ENCODE assay signal across 9 cellular contexts in the genomic region with DNA sequence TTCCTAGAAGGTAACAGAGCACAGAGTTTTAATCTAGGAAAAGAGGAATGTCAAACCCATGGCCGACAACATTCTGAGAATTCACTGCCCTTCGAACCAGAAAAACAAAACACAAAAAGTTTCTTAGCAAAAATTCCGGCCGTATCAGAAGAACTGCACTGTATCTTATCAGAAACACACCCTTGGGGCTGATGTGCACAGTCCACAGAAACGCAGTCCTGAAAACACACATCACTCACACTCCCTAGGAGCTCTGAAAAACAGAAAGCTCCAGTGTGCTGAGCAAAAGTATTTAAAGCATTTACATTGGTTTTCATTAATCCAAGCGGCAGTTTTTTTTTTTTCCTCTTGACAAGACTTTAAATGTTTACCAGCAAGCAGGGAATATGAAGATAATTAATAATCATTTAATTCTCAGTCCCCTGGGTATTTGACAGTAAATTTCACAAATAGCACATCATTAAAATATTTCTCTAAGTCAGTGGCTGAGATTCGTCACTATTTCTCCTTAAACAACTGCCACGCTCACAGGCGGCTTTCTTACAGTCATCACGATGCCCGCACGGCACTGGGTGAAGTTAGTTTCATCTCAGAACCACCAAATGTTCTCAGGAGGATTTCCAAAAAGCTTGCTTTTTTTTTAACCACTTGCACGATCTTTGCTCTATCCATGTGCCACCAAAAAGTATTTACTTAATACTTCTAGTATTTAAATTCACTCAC. TPM values are rescaled to one million over a fixed set of nuclear protein-coding genes. Genes with fewer than 3 reads are reported as not detected.
DNase-seq lines count a peak whose midpoint lies in the region; ATAC-seq and TF ChIP-seq lines count a peak whose summit lies in the region.
"Had no signal": no experiment of that assay in that cellular context is flagged by ENCODE, and none has a peak within 500 bp of the region (broad histone marks: within the 10 kb centered on the region; RNA-seq: fewer than 3 reads in every experiment).

No MANE protein-coding gene starts in this region.

- TF ChIP-seq CTCF in right atrium auricular region (IDR thresholded peaks at IDR 0.05) (no peak), liver (IDR thresholded peaks at IDR 0.05; ENCODE audit: low read depth, low read length, missing input control) (no peak), tibial artery (IDR thresholded peaks at IDR 0.05) (no peak)

- ATAC-seq in Right ventricle myocardium inferior = no peak
- no peak for ATAC-seq in GM19351 (IDR thresholded peaks at IDR 0.05; ENCODE audit: unreplicated experiment)
- ATAC-seq: esophagus mucosa had no signal

- H3K36me3 Mint-ChIP-seq in activated T-helper 2 cell treated with anti-CD3 and anti-CD28 coated beads, Interferon-gamma antibody, Interleukin-2, Interleukin-4, amounts not matched to agents 10 μg/mL and 5 μg/mL and 100 μg/mL, durations not matched to agents 14 hours and 24 hours and 36 hours (ENCODE audit: low read depth) = peaks cover 67% of the 10 kb centered on the region

- no peaks in the 10 kb centered on the region for H3K27me3 ChIP-seq in right atrium auricular region
- H3K27me3 ChIP-seq in liver (ENCODE audit: control insufficient read depth in 4 of 4, insufficient read depth in 4 of 4, low read length in 3 of 4) = no peaks in the 10 kb centered on the region
- H3K27me3 ChIP-seq in tibial artery = no peaks in the 10 kb centered on the region

- H3K36me3 ChIP-seq in right atrium auricular region (no peaks in the 10 kb centered on the region), liver (ENCODE audit: control insufficient read depth in 4 of 4, insufficient read depth in 3 of 4, low read depth in 1 of 4, low read length in 3 of 4) (peaks cover 0 to 2% (median 0%) of the 10 kb centered on the region in 4 donors), tibial artery (no peaks in the 10 kb centered on the region)

- H3K9me3 ChIP-seq in right atrium auricular region (no peaks in the 10 kb centered on the region), liver (ENCODE audit: control insufficient read depth in 4 of 4, low read length in 3 of 4) (no peaks in the 10 kb centered on the region), tibial artery (no peaks in the 10 kb centered on the region)

- no peak for TF ChIP-seq RAD21 in liver (IDR thresholded peaks at IDR 0.05)

- peaks cover 82% of the 10 kb centered on the region for H3K4me1 Mint-ChIP-seq in activated T-helper 2 cell treated with anti-CD3 and anti-CD28 coated beads, Interferon-gamma antibody, Interleukin-2, Interleukin-4, amounts not matched to agents 10 μg/mL and 5 μg/mL and 100 μg/mL, durations not matched to agents 14 hours and 24 hours and 36 hours (ENCODE audit: low read depth)

- WGBS in liver = 75% methylated on average over 13 of the region's 13 CpGs

- H3K4me3 ChIP-seq in right atrium auricular region (no peak overlapping the region), liver (ENCODE audit: low read depth in 1 of 3, low read length in 3 of 3) (no peak overlapping the region), tibial artery (peak overlapping the region; percentile 9 to 30)

- H3K9ac ChIP-seq in liver (ENCODE audit: low read depth in 1 of 2, low read length in 2 of 2) = no peak overlapping the region

- peak overlapping the region; percentile 99 for H3K27ac Mint-ChIP-seq in activated T-helper 2 cell treated with anti-CD3 and anti-CD28 coated beads, Interferon-gamma antibody, Interleukin-2, Interleukin-4, amounts not matched to agents 10 μg/mL and 5 μg/mL and 100 μg/mL, durations not matched to agents 14 hours and 24 hours and 36 hours

- intact Hi-C loops in Right ventricle myocardium inferior (cut with DNase I) (no loop called here), tibial artery (cut with DNase I; ENCODE audit: low total_unique reads) (no loop called here)
- intact Hi-C loops in activated T-helper 2 cell treated with anti-CD3 and anti-CD28 coated beads, Interferon-gamma antibody, Interleukin-2, Interleukin-4, amounts not matched to agents 10 μg/mL and 5 μg/mL and 100 μg/mL, durations not matched to agents 14 hours and 24 hours and 36 hours (cut with micrococcal nuclease) = no loop called here

- peak overlapping the region; percentile 12 to 37 for H3K27ac ChIP-seq in right atrium auricular region
- no peak overlapping the region for H3K27ac ChIP-seq in liver (ENCODE audit: low read depth in 1 of 2, low read length in 2 of 2)
- peak overlapping the region in 1 of 2 donors; percentile 13 for H3K27ac ChIP-seq in tibial artery

- DNase-seq in right atrium auricular region (ENCODE audit: low spot score) = no peak
- DNase-seq in Right ventricle myocardium inferior (ENCODE audit: missing footprints) = no peak
- DNase-seq in activated T-helper 2 cell treated with anti-CD3 and anti-CD28 coated beads, Interferon-gamma antibody, Interleukin-2, Interleukin-4, amounts not matched to agents 10 μg/mL and 5 μg/mL and 100 μg/mL, durations not matched to agents 14 hours and 24 hours and 36 hours (ENCODE audit: low spot score) = no peak
- no peak for DNase-seq in tibial artery
- DNase-seq in HuH-7.5 (ENCODE audit: low spot score) = no peak
- no peak for DNase-seq in cortex of kidney (lab: John Stamatoyannopoulos, UW)

- no peaks in the 10 kb centered on the region for H3K9me3 Mint-ChIP-seq in activated T-helper 2 cell treated with anti-CD3 and anti-CD28 coated beads, Interferon-gamma antibody, Interleukin-2, Interleukin-4, amounts not matched to agents 10 μg/mL and 5 μg/mL and 100 μg/mL, durations not matched to agents 14 hours and 24 hours and 36 hours

- H3K4me3 Mint-ChIP-seq in activated T-helper 2 cell treated with anti-CD3 and anti-CD28 coated beads, Interferon-gamma antibody, Interleukin-2, Interleukin-4, amounts not matched to agents 10 μg/mL and 5 μg/mL and 100 μg/mL, durations not matched to agents 14 hours and 24 hours and 36 hours (ENCODE audit: low read depth) = peak overlapping the region; percentile 45

- H3K4me1 ChIP-seq in right atrium auricular region (peaks cover 2 to 83% of the 10 kb centered on the region in 2 donors), liver (ENCODE audit: control insufficient read depth in 4 of 4, insufficient read depth in 4 of 4, low read length in 3 of 4) (no peaks in the 10 kb centered on the region), tibial artery (peaks cover 0 to 34% (median 17%) of the 10 kb centered on the region in 4 donors)

- no peaks in the 10 kb centered on the region for H3K27me3 Mint-ChIP-seq in activated T-helper 2 cell treated with anti-CD3 and anti-CD28 coated beads, Interferon-gamma antibody, Interleukin-2, Interleukin-4, amounts not matched to agents 10 μg/mL and 5 μg/mL and 100 μg/mL, durations not matched to agents 14 hours and 24 hours and 36 hours (ENCODE audit: low read depth)

TF ChIP-seq in liver, 16 proteins besides CTCF, POLR2A, EP300 and RAD21:
- TF ChIP-seq YY1 (IDR thresholded peaks at IDR 0.05) = no peak
- TF ChIP-seq NR2F2 (IDR thresholded peaks at IDR 0.05) = no peak
- TF ChIP-seq GABPA (IDR thresholded peaks at IDR 0.05 in 1 of 2, conservative IDR thresholded peaks at IDR 0.05 in 1 of 2) = no peak
- TF ChIP-seq REST (IDR thresholded peaks at IDR 0.05) = peak; percentile 90
- no peak for TF ChIP-seq TAF1 (conservative IDR thresholded peaks at IDR 0.05)
- TF ChIP-seq FOXA2 (IDR thresholded peaks at IDR 0.05) = no peak
- no peak for TF ChIP-seq SP1 (IDR thresholded peaks at IDR 0.05)
TF ChIP-seq in liver: peak in this region for 1.

RNA-seq across cellular contexts. Expression of gene NFATC2, which starts 13.3 kb away (rescaled TPM):
- total RNA-seq in right atrium auricular region (10 to 100 TPM in 1 of 2 donors, 1 to 10 TPM in 1; 8.6 to 12.5 TPM), Right ventricle myocardium inferior (2.1 TPM), liver (1 to 10 TPM; 3.5 to 6.7 TPM)
- total RNA-seq in activated T-helper 2 cell treated with anti-CD3 and anti-CD28 coated beads, Interferon-gamma antibody, Interleukin-2, Interleukin-4, amounts not matched to agents 10 μg/mL and 5 μg/mL and 100 μg/mL, durations not matched to agents 14 hours and 24 hours and 36 hours = 67.1 and 68.0 TPM in 2 replicates
- 1 to 10 TPM; 1.2 to 1.6 TPM for polyA plus RNA-seq in liver

Comparison
In these comparisons a context has a peak if more than half of its experiments do, and no peak if none do; other contexts are left out.
1. H3K27ac ChIP-seq: peak in right atrium auricular region (2 of 2); none in liver (0 of 2).
2. H3K4me3 ChIP-seq: peak in tibial artery (2 of 2); none in right atrium auricular region (0 of 2) and liver (0 of 3).